ENCODE assay signal across 13 cellular contexts in the genomic region with DNA sequence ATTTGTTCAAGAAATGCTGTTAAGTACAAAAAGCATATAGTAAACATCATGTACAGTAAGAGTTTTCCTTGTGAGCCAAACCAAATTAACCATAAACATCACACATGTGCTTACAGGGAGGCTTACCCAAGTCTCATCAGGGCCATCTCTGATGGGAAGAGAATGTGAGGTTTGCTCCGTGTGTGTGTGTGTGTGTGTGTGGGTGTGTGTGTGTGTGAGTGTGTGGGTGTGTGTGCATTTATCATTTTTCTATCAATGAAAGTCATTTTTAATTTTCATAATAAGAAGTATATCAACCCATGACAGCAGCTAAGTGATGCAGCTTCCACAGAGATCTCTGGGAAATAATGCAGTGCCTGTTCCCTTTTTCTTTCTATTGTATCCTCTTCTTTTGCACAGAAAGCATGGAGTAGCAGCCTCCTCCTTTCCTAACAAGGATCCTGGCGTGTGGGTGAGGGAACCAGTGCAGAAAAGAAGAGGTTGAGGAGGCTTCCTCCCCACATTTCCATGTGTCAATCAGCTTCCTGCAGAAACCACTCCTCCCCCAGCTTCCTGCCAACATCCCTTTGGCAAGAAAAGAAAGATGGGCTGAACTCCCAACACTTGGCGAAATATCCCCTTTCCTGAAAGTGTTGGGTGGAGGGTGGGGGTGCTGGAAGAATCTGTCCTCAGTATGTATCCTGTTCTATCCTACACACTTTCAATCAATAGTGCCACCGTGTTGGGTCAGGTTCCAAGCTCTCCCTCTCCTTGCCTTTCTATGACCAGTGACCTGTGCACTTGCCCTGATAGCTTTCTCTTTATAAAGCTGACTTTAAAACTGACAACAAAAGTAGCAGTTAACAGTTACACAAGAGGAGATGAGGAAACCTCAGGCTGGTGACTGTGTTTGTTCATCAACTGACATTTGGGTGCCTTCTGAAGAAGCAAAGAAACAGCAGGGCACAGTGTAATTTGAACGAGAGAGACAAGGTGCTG.
DNase-seq lines count a peak whose midpoint lies in the region; TF ChIP-seq lines count a peak whose summit lies in the region.
"Had no signal": no experiment of that assay in that cellular context is flagged by ENCODE, and none has a peak within 500 bp of the region (broad histone marks: within the 10 kb centered on the region; RNA-seq: fewer than 3 reads in every experiment).

No MANE protein-coding gene starts in this region.

- H3K27me3 Mint-ChIP-seq in activated CD4-positive, alpha-beta T cell treated with anti-CD3 and anti-CD28 coated beads, Interleukin-2, amount 10 ng/mL, durations not matched to agents 24 days and 14 days, result peaks cover 25% of the 10 kb centered on the region
- no peaks in the 10 kb centered on the region for H3K27me3 Mint-ChIP-seq in mesothelial cell of epicardium (ENCODE audit: low read depth)

- no peak for TF ChIP-seq POLR2A in spleen (IDR thresholded peaks at IDR 0.05)

- WGBS in spleen, 5 donors, result 18 to 34% (median 31%) methylated on average over 5 of the region's 5 CpGs

- H3K4me3 Mint-ChIP-seq in activated CD4-positive, alpha-beta T cell treated with anti-CD3 and anti-CD28 coated beads, Interleukin-2, amount 10 ng/mL, durations not matched to agents 24 days and 14 days, result no peak overlapping the region
- H3K4me3 Mint-ChIP-seq in mesothelial cell of epicardium, result no peak overlapping the region
- H3K4me3 Mint-ChIP-seq: activated CD4-positive, alpha-beta T cell treated with anti-CD3 and anti-CD28 coated beads for 36 hours; activated naive CD4-positive, alpha-beta T cell treated with anti-CD3 and anti-CD28 coated beads, Interleukin-2, amount 50 U/mL, for 24 hours had no signal

- no peak for DNase-seq in activated CD4-positive, alpha-beta T cell treated with anti-CD3 and anti-CD28 coated beads, Interleukin-2, amount 10 ng/mL, durations not matched to agents 24 days and 14 days
- no peak for DNase-seq in activated CD4-positive, alpha-beta T cell treated with anti-CD3 and anti-CD28 coated beads, Interleukin-2, amount 50 U/mL, for 1 hour
- DNase-seq in SKM-1 treated with dmso at 0.1 percent for 144 hours (lab: John Stamatoyannopoulos, UW; ENCODE audit: unreplicated experiment), result peak; percentile 95
- DNase-seq in head of caudate nucleus, result peak in 40 of 42 donors; percentile 11 to 89 (median 54)
- DNase-seq in spleen, result no peak
- DNase-seq in mesothelial cell of epicardium (ENCODE audit: low spot score in 2 of 2, unreplicated experiment in 2 of 2), result no peak
- no peak for DNase-seq in globus pallidus (ENCODE audit: low spot score)
- no peak for DNase-seq in iPS-NIHi7 (ENCODE audit: extremely low spot score)
- DNase-seq: activated CD4-positive, alpha-beta T cell treated with anti-CD3 and anti-CD28 coated beads for 36 hours; NCI-H2029; occipital lobe had no signal

- intact Hi-C loops in activated CD4-positive, alpha-beta T cell treated with anti-CD3 and anti-CD28 coated beads, Interleukin-2, amount 10 ng/mL, durations not matched to agents 24 days and 14 days (cut with micrococcal nuclease), result no loop called here
- intact Hi-C loops in head of caudate nucleus (cut with DNase I), result no loop called here
- intact Hi-C loops in spleen (cut with DNase I; ENCODE audit: low total_unique reads), result no loop called here

- no peak for TF ChIP-seq CTCF in spleen (IDR thresholded peaks at IDR 0.05 in 8 of 11, conservative IDR thresholded peaks at IDR 0.05 in 3 of 11)
- TF ChIP-seq CTCF in mesothelial cell of epicardium (IDR thresholded peaks at IDR 0.05; ENCODE audit: unreplicated experiment), result no peak

- H3K36me3 ChIP-seq in spleen, result no peaks in the 10 kb centered on the region

- peaks cover 0 to 39% (median 20%) of the 10 kb centered on the region in 6 donors for H3K4me1 ChIP-seq in spleen
- H3K4me1 ChIP-seq: A549 had no signal

- peak overlapping the region in 1 of 8 donors; percentile 27 for H3K4me3 ChIP-seq in spleen
- H3K4me3 ChIP-seq: A549 had no signal

- H3K9me3 Mint-ChIP-seq in activated CD4-positive, alpha-beta T cell treated with anti-CD3 and anti-CD28 coated beads, Interleukin-2, amount 10 ng/mL, durations not matched to agents 24 days and 14 days, result no peaks in the 10 kb centered on the region
- peaks cover 12% of the 10 kb centered on the region for H3K9me3 Mint-ChIP-seq in mesothelial cell of epicardium
- H3K9me3 Mint-ChIP-seq: activated naive CD4-positive, alpha-beta T cell treated with anti-CD3 and anti-CD28 coated beads, Interleukin-2, amount 50 U/mL, for 24 hours had no signal

- no peaks in the 10 kb centered on the region for H3K36me3 Mint-ChIP-seq in activated CD4-positive, alpha-beta T cell treated with anti-CD3 and anti-CD28 coated beads, Interleukin-2, amount 10 ng/mL, durations not matched to agents 24 days and 14 days (ENCODE audit: low read depth)
- peaks cover 4% of the 10 kb centered on the region for H3K36me3 Mint-ChIP-seq in mesothelial cell of epicardium
- H3K36me3 Mint-ChIP-seq: activated naive CD4-positive, alpha-beta T cell treated with anti-CD3 and anti-CD28 coated beads, Interleukin-2, amount 50 U/mL, for 24 hours had no signal

- H3K27ac ChIP-seq in spleen, result peak overlapping the region in 7 of 8 donors; percentile 32 to 77 (median 59)
- H3K27ac ChIP-seq: A549 had no signal

- H3K27me3 ChIP-seq in spleen (replicated peaks in 1 of 7), result no peaks in the 10 kb centered on the region

- peak overlapping the region; percentile 14 for H3K27ac Mint-ChIP-seq in activated CD4-positive, alpha-beta T cell treated with anti-CD3 and anti-CD28 coated beads, Interleukin-2, amount 10 ng/mL, durations not matched to agents 24 days and 14 days
- no peak overlapping the region for H3K27ac Mint-ChIP-seq in mesothelial cell of epicardium
- H3K27ac Mint-ChIP-seq: activated CD4-positive, alpha-beta T cell treated with anti-CD3 and anti-CD28 coated beads for 36 hours; activated naive CD4-positive, alpha-beta T cell treated with anti-CD3 and anti-CD28 coated beads, Interleukin-2, amount 50 U/mL, for 24 hours had no signal

- peaks cover 3% of the 10 kb centered on the region for H3K4me1 Mint-ChIP-seq in activated CD4-positive, alpha-beta T cell treated with anti-CD3 and anti-CD28 coated beads, Interleukin-2, amount 10 ng/mL, durations not matched to agents 24 days and 14 days
- no peaks in the 10 kb centered on the region for H3K4me1 Mint-ChIP-seq in mesothelial cell of epicardium
- H3K4me1 Mint-ChIP-seq: activated naive CD4-positive, alpha-beta T cell treated with anti-CD3 and anti-CD28 coated beads, Interleukin-2, amount 50 U/mL, for 24 hours had no signal

- H3K9me3 ChIP-seq in spleen, result no peaks in the 10 kb centered on the region
- H3K9me3 ChIP-seq: A549 had no signal

Comparison
In these comparisons a context has a peak if more than half of its experiments do, and no peak if none do; other contexts are left out.
1. DNase-seq: peak in SKM-1 treated with dmso at 0.1 percent for 144 hours (single experiment) and head of caudate nucleus (40 of 42); none in activated CD4-positive, alpha-beta T cell treated with anti-CD3 and anti-CD28 coated beads, Interleukin-2, amount 10 ng/mL, durations not matched to agents 24 days and 14 days (single experiment), activated CD4-positive, alpha-beta T cell treated with anti-CD3 and anti-CD28 coated beads, Interleukin-2, amount 50 U/mL, for 1 hour (single experiment), spleen (single experiment), mesothelial cell of epicardium (0 of 2), globus pallidus (single experiment) and iPS-NIHi7 (single experiment).